In the genomic region with DNA sequence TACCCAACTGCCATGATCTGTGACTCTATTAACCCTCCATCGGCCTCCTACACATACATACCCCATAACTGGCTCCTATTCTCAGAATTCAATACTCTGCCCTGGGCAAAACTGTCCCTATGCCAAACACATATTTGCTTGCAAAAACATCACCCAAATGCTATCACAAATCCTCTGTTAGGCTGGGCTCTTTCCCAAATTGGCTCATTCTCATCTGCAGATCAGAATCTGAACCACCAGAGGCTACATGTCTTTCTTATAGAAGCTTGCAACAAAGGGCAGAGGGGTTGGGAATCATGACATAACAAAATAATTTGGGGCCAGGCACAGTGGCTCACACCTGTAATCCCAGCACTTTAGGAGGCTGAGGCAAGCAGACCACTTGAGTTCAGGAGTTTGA, we compare ENCODE assay signal across 2 cellular contexts.
TF ChIP-seq lines count a peak whose summit lies in the region.

No MANE protein-coding gene starts in this region.

TF ChIP-seq in SK-N-SH, 30 proteins besides CTCF, POLR2A, EP300 and RAD21 (continued from another document):
- TF ChIP-seq, protein P1, sequence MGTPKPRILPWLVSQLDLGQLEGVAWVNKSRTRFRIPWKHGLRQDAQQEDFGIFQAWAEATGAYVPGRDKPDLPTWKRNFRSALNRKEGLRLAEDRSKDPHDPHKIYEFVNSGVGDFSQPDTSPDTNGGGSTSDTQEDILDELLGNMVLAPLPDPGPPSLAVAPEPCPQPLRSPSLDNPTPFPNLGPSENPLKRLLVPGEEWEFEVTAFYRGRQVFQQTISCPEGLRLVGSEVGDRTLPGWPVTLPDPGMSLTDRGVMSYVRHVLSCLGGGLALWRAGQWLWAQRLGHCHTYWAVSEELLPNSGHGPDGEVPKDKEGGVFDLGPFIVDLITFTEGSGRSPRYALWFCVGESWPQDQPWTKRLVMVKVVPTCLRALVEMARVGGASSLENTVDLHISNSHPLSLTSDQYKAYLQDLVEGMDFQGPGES (IDR thresholded peaks at IDR 0.05; ENCODE audit: low read depth, low read length) = no peak
- TF ChIP-seq, protein P2, sequence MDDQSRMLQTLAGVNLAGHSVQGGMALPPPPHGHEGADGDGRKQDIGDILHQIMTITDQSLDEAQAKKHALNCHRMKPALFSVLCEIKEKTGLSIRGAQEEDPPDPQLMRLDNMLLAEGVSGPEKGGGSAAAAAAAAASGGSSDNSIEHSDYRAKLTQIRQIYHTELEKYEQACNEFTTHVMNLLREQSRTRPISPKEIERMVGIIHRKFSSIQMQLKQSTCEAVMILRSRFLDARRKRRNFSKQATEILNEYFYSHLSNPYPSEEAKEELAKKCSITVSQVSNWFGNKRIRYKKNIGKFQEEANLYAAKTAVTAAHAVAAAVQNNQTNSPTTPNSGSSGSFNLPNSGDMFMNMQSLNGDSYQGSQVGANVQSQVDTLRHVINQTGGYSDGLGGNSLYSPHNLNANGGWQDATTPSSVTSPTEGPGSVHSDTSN (IDR thresholded peaks at IDR 0.05) = no peak
- TF ChIP-seq GABPA (IDR thresholded peaks at IDR 0.05; ENCODE audit: low read depth) = no peak

TF ChIP-seq in SK-N-SH treated with all-trans-retinoic acid at 6 μM for 48 hours, 23 proteins besides CTCF, POLR2A, EP300 and RAD21 (continued from another document):
- TF ChIP-seq, protein P3, sequence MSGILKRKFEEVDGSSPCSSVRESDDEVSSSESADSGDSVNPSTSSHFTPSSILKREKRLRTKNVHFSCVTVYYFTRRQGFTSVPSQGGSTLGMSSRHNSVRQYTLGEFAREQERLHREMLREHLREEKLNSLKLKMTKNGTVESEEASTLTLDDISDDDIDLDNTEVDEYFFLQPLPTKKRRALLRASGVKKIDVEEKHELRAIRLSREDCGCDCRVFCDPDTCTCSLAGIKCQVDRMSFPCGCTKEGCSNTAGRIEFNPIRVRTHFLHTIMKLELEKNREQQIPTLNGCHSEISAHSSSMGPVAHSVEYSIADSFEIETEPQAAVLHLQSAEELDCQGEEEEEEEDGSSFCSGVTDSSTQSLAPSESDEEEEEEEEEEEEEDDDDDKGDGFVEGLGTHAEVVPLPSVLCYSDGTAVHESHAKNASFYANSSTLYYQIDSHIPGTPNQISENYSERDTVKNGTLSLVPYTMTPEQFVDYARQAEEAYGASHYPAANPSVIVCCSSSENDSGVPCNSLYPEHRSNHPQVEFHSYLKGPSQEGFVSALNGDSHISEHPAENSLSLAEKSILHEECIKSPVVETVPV (CRISPR knock-in tag; IDR thresholded peaks at IDR 0.05) = no peak
- no peak for TF ChIP-seq TCF4 (CRISPR knock-in tag; IDR thresholded peaks at IDR 0.05; ENCODE audit: borderline replicate concordance)
